25 cellular contexts compared by ENCODE assay signal in the genomic region with DNA sequence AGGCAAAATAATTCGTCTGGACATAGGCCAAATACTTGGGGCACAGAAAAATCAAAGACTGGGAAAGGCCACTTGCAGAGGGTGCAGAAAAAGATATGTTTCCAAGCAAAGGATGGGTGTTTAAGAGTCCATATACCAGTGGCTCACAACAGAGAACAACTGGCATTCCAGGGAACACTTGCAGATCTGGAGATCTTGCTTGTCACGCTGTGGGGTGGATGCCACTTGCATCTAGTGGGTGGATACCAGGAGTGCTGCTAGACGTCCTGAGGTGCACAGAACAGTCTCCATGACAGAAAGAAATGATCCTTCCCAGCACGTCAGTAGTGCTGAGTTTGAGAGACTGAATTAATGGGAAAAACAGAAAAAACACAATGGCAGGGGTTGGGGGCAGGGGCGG. TPM values are rescaled to one million over a fixed set of nuclear protein-coding genes. Genes with fewer than 3 reads are reported as not detected.
DNase-seq lines count a peak whose midpoint lies in the region; ATAC-seq, FAIRE-seq and TF ChIP-seq lines count a peak whose summit lies in the region.
"Had no signal": no experiment of that assay in that cellular context is flagged by ENCODE, and none has a peak within 500 bp of the region (broad histone marks: within the 10 kb centered on the region; RNA-seq: fewer than 3 reads in every experiment).

No MANE protein-coding gene starts in this region.

- H3K56ac ChIP-seq in H1 (replicated peaks; ENCODE audit: insufficient read length, low read depth, low read length): no peak overlapping the region

- no peaks in the 10 kb centered on the region for H3K9me3 Mint-ChIP-seq in MCF 10A (ENCODE audit: unreplicated experiment)

- H4K8ac ChIP-seq in H1 (ENCODE audit: extremely low read depth, insufficient read depth, low read length): no peak overlapping the region

- peaks cover 11% of the 10 kb centered on the region; the same call in 1 of the 2 replicates for H3F3A ChIP-seq in Loucy (ENCODE audit: low read depth)

- no peak overlapping the region for H2BK120ac ChIP-seq in H1 (replicated peaks; ENCODE audit: low read depth, low read length)

- H4K91ac ChIP-seq in H1 (replicated peaks; ENCODE audit: insufficient read length, low read length): no peak overlapping the region

- H3K4me1 Mint-ChIP-seq in MCF 10A (ENCODE audit: insufficient read depth, unreplicated experiment): no peaks in the 10 kb centered on the region

- H3K18ac ChIP-seq in H1 (ENCODE audit: extremely low read depth, low read length): no peak overlapping the region

- H3K4ac ChIP-seq in H1 (replicated peaks; ENCODE audit: insufficient read length, low read depth, low read length): no peak overlapping the region

- H3K36me3 ChIP-seq in mammary epithelial cell (ENCODE audit: insufficient read depth, low read length) (no peaks in the 10 kb centered on the region), Loucy (ENCODE audit: insufficient read depth, low read length) (peaks cover 20% of the 10 kb centered on the region; the same call in 1 of the 2 replicates), H1 (ENCODE audit: control insufficient read depth in 2 of 4, insufficient read depth in 4 of 4, low read length in 3 of 4) (peaks cover 9 to 26% (median 20%) of the 10 kb centered on the region in 4 experiments; a peak in 6 of 8 replicates), spleen (peaks cover 0 to 20% (median 0%) of the 10 kb centered on the region in 6 donors)

- H3K36me3 Mint-ChIP-seq in MCF 10A (ENCODE audit: insufficient read depth, unreplicated experiment): peaks cover 14% of the 10 kb centered on the region
- H3K36me3 Mint-ChIP-seq: CD4-positive, CD25-positive, alpha-beta regulatory T cell had no signal

- TF ChIP-seq EP300 in H1 (IDR thresholded peaks at IDR 0.05; ENCODE audit: borderline replicate concordance in 1 of 2, low read depth in 2 of 2, low read length in 2 of 2): no peak

- H2BK20ac ChIP-seq in H1 (ENCODE audit: low read length): no peak overlapping the region

- POLR2A ChIA-PET in MCF 10A (lab: Yijun Ruan, JAX) (no interaction called here), H1 (lab: Charles Lee; ENCODE audit: partially characterized antibody) (interaction anchor here (0.9 to 3.2 kb wide), 12 partner anchors 10 to 68 kb away, joined by 3 to 20 read pairs (median 6); a partner anchor contains a TSS)

- H3K79me2 ChIP-seq in mammary epithelial cell (ENCODE audit: insufficient read depth, low read length) (no peaks in the 10 kb centered on the region), Loucy (ENCODE audit: insufficient read depth, low read length) (peaks cover 63% of the 10 kb centered on the region), H1 (ENCODE audit: control insufficient read depth in 1 of 2, insufficient read depth in 2 of 2, low read length in 2 of 2) (no peaks in the 10 kb centered on the region)

- H3K4me3 Mint-ChIP-seq in MCF 10A (ENCODE audit: unreplicated experiment): no peak overlapping the region

- H2BK15ac ChIP-seq in H1 (ENCODE audit: low read length): no peak overlapping the region

- no peak overlapping the region for H3K23ac ChIP-seq in H1 (ENCODE audit: insufficient read length)

- H3K4me2 ChIP-seq in mammary epithelial cell (ENCODE audit: insufficient read depth, low read depth, low read length) (no peak overlapping the region), Loucy (ENCODE audit: low read depth, low read length, poor library complexity, severe bottlenecking) (no peak overlapping the region), H1 (ENCODE audit: insufficient read depth in 1 of 2, low read depth in 2 of 2, low read length in 2 of 2) (peak overlapping the region; percentile 12 to 74; a peak in 3 of 4 replicates)
- H3K4me2 ChIP-seq: KMS-11, SK-N-SH had no signal

- no peak overlapping the region for H3K14ac ChIP-seq in H1 (ENCODE audit: insufficient read length)

- H4K5ac ChIP-seq in H1 (ENCODE audit: insufficient read length, low read depth, low read length): no peak overlapping the region

- H3K9me3 ChIP-seq in mammary epithelial cell (replicated peaks; ENCODE audit: insufficient read depth, low read length) (no peaks in the 10 kb centered on the region), Loucy (ENCODE audit: insufficient read depth, low read depth, low read length) (no peaks in the 10 kb centered on the region), H1 (ENCODE audit: insufficient read depth in 2 of 2, low read depth in 1 of 2, low read length in 1 of 2) (no peaks in the 10 kb centered on the region), spleen (no peaks in the 10 kb centered on the region)
- H3K9me3 ChIP-seq: BE2C, SK-N-SH had no signal

- no peaks in the 10 kb centered on the region for H3K27me3 Mint-ChIP-seq in MCF 10A (ENCODE audit: insufficient read depth, unreplicated experiment)

- DNase-seq in MCF 10A (ENCODE audit: unreplicated experiment) (no peak), mammary epithelial cell (no peak), H1 (ENCODE audit: low read depth in 1 of 2, low spot score in 2 of 2) (no peak), spleen (peak; percentile 9)
- DNase-seq in activated CD8-positive, alpha-beta memory T cell treated with anti-CD3 and anti-CD28 coated beads, Interleukin-2, amount 50 U/mL, for 48 hours: no peak
- DNase-seq: BE2C; CD4-positive, CD25-positive, alpha-beta regulatory T cell; DMS153; GF-D8; GM23248; MM.1S; NCI-H1092; NCI-H1436 treated with DMSO at 0.1 percent for 48 hours; NCI-H2029; NCI-H2171 treated with DMSO at 0.1 percent for 48 hours; NCI-H446; NCI-H69; NK-92 treated with Interleukin-12 subunit alpha and Interleukin-12 subunit beta, amount 100 ng/mL, for 24 hours; SHP77; SK-N-SH had no signal

- TF ChIP-seq POLR2A in H1 (IDR thresholded peaks at IDR 0.05; ENCODE audit: control extremely low read depth in 1 of 2, low read depth in 2 of 2, low read length in 2 of 2) (no peak), spleen (IDR thresholded peaks at IDR 0.05) (no peak)

- CTCF ChIA-PET in MCF 10A (lab: Yijun Ruan, JAX) (interaction anchor here (1.7 kb wide), 1 partner anchor 47 kb away, joined by 7 read pairs; no protein-coding TSS in a partner anchor), mammary epithelial cell (lab: Charles Lee; ENCODE audit: low non-redundant PET) (no interaction called here), H1 (lab: Charles Lee; ENCODE audit: partially characterized antibody) (interaction anchor here (0.9 to 4.3 kb wide), 21 partner anchors 7 to 126 kb away, joined by 3 to 88 read pairs (median 8); a partner anchor contains a TSS)

- BruUV-seq in MCF 10A (replicated peaks; lab: Mats Ljungman, UMichigan) (no TSS peak), mammary epithelial cell (replicated peaks; lab: Mats Ljungman, UMichigan) (no TSS peak)

- no peaks in the 10 kb centered on the region for H4K20me1 ChIP-seq in mammary epithelial cell (ENCODE audit: insufficient read depth, low read length)
- H4K20me1 ChIP-seq in Loucy (ENCODE audit: insufficient read depth, low read length, poor library complexity, severe bottlenecking): peaks cover 41% of the 10 kb centered on the region
- peaks cover 38 to 42% of the 10 kb centered on the region in 2 experiments for H4K20me1 ChIP-seq in H1 (replicated peaks in 1 of 2; ENCODE audit: control insufficient read depth in 1 of 2, insufficient read depth in 2 of 2, low read length in 2 of 2)

- TF ChIP-seq RAD21 in H1 (IDR thresholded peaks at IDR 0.05 in 1 of 2, conservative IDR thresholded peaks at IDR 0.05 in 1 of 2; ENCODE audit: low read depth in 2 of 2, low read length in 2 of 2): no peak

- H3K9ac ChIP-seq in mammary epithelial cell (ENCODE audit: insufficient read depth, low read length) (no peak overlapping the region), Loucy (ENCODE audit: low read depth, low read length, poor library complexity, severe bottlenecking) (peak overlapping the region; percentile 83), H1 (replicated peaks in 1 of 4; ENCODE audit: extremely low read depth in 1 of 4, low read depth in 3 of 4, low read length in 3 of 4) (no peak overlapping the region)
- H3K9ac ChIP-seq: GM23248, KMS-11, SK-N-SH had no signal

- no peak overlapping the region for H2BK12ac ChIP-seq in H1 (ENCODE audit: low read depth, low read length)

- H2AFZ ChIP-seq in mammary epithelial cell (ENCODE audit: low read depth, low read length) (no peak overlapping the region), Loucy (ENCODE audit: low read length) (no peak overlapping the region), H1 (ENCODE audit: low read length) (no peak overlapping the region)
- H2AFZ ChIP-seq: GM23248 had no signal

- in situ Hi-C loops in mammary epithelial cell (cut with MboI; ENCODE audit: low sequenced_read_pairs in 2 of 2): no loop called here

- H3K4me3 ChIP-seq in mammary epithelial cell (replicated peaks in 1 of 3; ENCODE audit: insufficient read depth in 1 of 3, low read depth in 2 of 3, low read length in 3 of 3) (no peak overlapping the region), Loucy (ENCODE audit: low read length, poor library complexity, severe bottlenecking) (no peak overlapping the region), H1 (ENCODE audit: extremely low read depth in 1 of 4, insufficient read depth in 2 of 4, low read depth in 3 of 4, low read length in 4 of 4) (no peak overlapping the region), spleen (no peak overlapping the region)
- H3K4me3 ChIP-seq: GM23248 had no signal

- no peak for TF ChIP-seq CTCF in MCF 10A (IDR thresholded peaks at IDR 0.05; ENCODE audit: unreplicated experiment)
- TF ChIP-seq CTCF in mammary epithelial cell (conservative IDR thresholded peaks at IDR 0.05 in 1 of 2, IDR thresholded peaks at IDR 0.05 in 1 of 2; ENCODE audit: extremely low read depth in 1 of 2, insufficient read depth in 1 of 2, low read depth in 1 of 2, low read length in 2 of 2): no peak
- TF ChIP-seq CTCF in Loucy (conservative IDR thresholded peaks at IDR 0.05; ENCODE audit: low read length): no peak
- TF ChIP-seq CTCF in H1 (IDR thresholded peaks at IDR 0.05; ENCODE audit: control extremely low read depth in 1 of 3, insufficient read depth in 1 of 3, low read depth in 1 of 3, low read length in 3 of 3): no peak
- TF ChIP-seq CTCF in spleen (IDR thresholded peaks at IDR 0.05 in 8 of 11, conservative IDR thresholded peaks at IDR 0.05 in 3 of 11): no peak

- H3K27ac Mint-ChIP-seq in MCF 10A (ENCODE audit: low read depth, unreplicated experiment): peak overlapping the region; percentile 35
- H3K27ac Mint-ChIP-seq: CD4-positive, CD25-positive, alpha-beta regulatory T cell had no signal

- dilution Hi-C loops in mammary epithelial cell (cut with HindIII; ENCODE audit: low sequenced_read_pairs): no loop called here

- H3K27me3 ChIP-seq in mammary epithelial cell (ENCODE audit: insufficient read depth, low read length) (peaks cover 24% of the 10 kb centered on the region), Loucy (ENCODE audit: insufficient read depth, low read length, poor library complexity, severe bottlenecking) (no peaks in the 10 kb centered on the region), H1 (replicated peaks in 1 of 4; ENCODE audit: control insufficient read depth in 3 of 4, extremely low read depth in 1 of 4, insufficient read depth in 3 of 4, low read length in 3 of 4) (peaks cover 33 to 54% (median 48%) of the 10 kb centered on the region in 4 experiments), spleen (replicated peaks in 1 of 7) (peaks cover 26 to 100% (median 65%) of the 10 kb centered on the region in 7 donors)

- 52% methylated on average over 5 of the region's 5 CpGs for WGBS in mammary epithelial cell (ENCODE audit: low coverage, missing lambda C conversion rate)
- 42% methylated on average over 5 of the region's 5 CpGs; no CpG with 5 or more reads in 1 of the 2 experiments for WGBS in H1 (ENCODE audit: extremely low coverage in 1 of 2, insufficient coverage in 1 of 2, insufficient read length in 1 of 2, insufficient replicate concordance in 2 of 2, low coverage in 1 of 2, low lambda C conversion rate in 2 of 2, missing lambda C conversion rate in 1 of 2), 2 experiments
- 71 to 89% (median 79%) methylated on average over 5 of the region's 5 CpGs for WGBS in spleen, 5 donors

- H3K4me1 ChIP-seq in mammary epithelial cell (ENCODE audit: insufficient read depth, low read length): peaks cover 13% of the 10 kb centered on the region
- peaks cover 20% of the 10 kb centered on the region for H3K4me1 ChIP-seq in Loucy (ENCODE audit: insufficient read depth, low read length, poor library complexity, severe bottlenecking)
- peaks cover 3 to 36% (median 24%) of the 10 kb centered on the region in 4 experiments for H3K4me1 ChIP-seq in H1 (replicated peaks in 1 of 4; ENCODE audit: control insufficient read depth in 3 of 4, insufficient read depth in 4 of 4, low read length in 3 of 4)
- peaks cover 12 to 46% (median 39%) of the 10 kb centered on the region in 6 donors for H3K4me1 ChIP-seq in spleen

- FAIRE-seq in H1 (lab: Jason Lieb, UNC): peak; percentile 55

- H3K9me2 ChIP-seq in Loucy (replicated peaks; ENCODE audit: low read depth, low read length): no peaks in the 10 kb centered on the region
- H3K9me2 ChIP-seq: SK-N-SH had no signal

- H2AK5ac ChIP-seq in H1 (ENCODE audit: low read depth, low read length): no peak overlapping the region

- peaks cover 3% of the 10 kb centered on the region; the same call in 1 of the 2 replicates for H3K23me2 ChIP-seq in H1 (ENCODE audit: low read depth, low read length)

- intact Hi-C loops in MCF 10A (cut with micrococcal nuclease) (no loop called here), mammary epithelial cell (cut with micrococcal nuclease) (no loop called here), spleen (cut with DNase I; ENCODE audit: low total_unique reads) (no loop called here)

- H3K27ac ChIP-seq in mammary epithelial cell (ENCODE audit: insufficient read depth, low read depth, low read length): no peak overlapping the region
- no peak overlapping the region for H3K27ac ChIP-seq in H1 (ENCODE audit: low read depth, low read length)
- H3K27ac ChIP-seq in spleen: no peak overlapping the region
- H3K27ac ChIP-seq: GM23248, KMS-11 had no signal

- peaks cover 6% of the 10 kb centered on the region; the same call in 1 of the 2 replicates for H3K79me1 ChIP-seq in H1 (ENCODE audit: low read depth, low read length)

- ATAC-seq in HG03442 (IDR thresholded peaks at IDR 0.05; ENCODE audit: unreplicated experiment): no peak
- no peak for ATAC-seq in GM21528 (IDR thresholded peaks at IDR 0.05; ENCODE audit: low FRiP score, unreplicated experiment)

- H2BK5ac ChIP-seq in H1 (ENCODE audit: low read depth, low read length): no peak overlapping the region

RNA-seq across cellular contexts. Expression of a gene that starts 8.4 kb away (rescaled TPM):
- 9.4 and 10.5 TPM in 2 replicates for total RNA-seq in MCF 10A (2022)
- total RNA-seq in mammary epithelial cell: 1 to 10 TPM; 4.5 to 5.4 TPM
- 0.34 TPM for polyA plus RNA-seq in mammary epithelial cell
- polyA minus RNA-seq in mammary epithelial cell: not detected
- 1.5 and 2.1 TPM in 2 replicates for total RNA-seq in H1 (2021; fragmentation: NEBNext Ultra II Directional; extraction: Animal tissue kit (Norgen Biotek cat#: 25700))
- 0.09 and 0.31 TPM in 2 replicates for polyA plus RNA-seq in H1 (2011; rRNA removed)
- 0.28 TPM for polyA plus RNA-seq in H1 (2011; cell fraction: cytosol; rRNA removed)
- 0.33 TPM for polyA plus RNA-seq in H1 (2011; cell fraction: nucleus; rRNA removed)
- 0.50 to 1.6 TPM (median 1.2 TPM) in 4 replicates for polyA plus RNA-seq in H1 (2012, experiment 1 of 2)
- polyA plus RNA-seq in H1 (2012, experiment 2 of 2): 1.0 TPM
- 0.30 TPM for polyA plus RNA-seq in H1 (2013, experiment 1 of 2)
- polyA plus RNA-seq in H1 (2013, experiment 2 of 2): 0.55 TPM
- polyA minus RNA-seq in H1 (2011; rRNA and poly(A)+ RNA removed): 0.13 TPM in 1 of 2 replicates, not detected in the other
- polyA minus RNA-seq in H1 (2011; cell fraction: cytosol; rRNA and poly(A)+ RNA removed): 0.29 TPM
- polyA minus RNA-seq in H1 (2011; cell fraction: nucleus; rRNA and poly(A)+ RNA removed): 0.30 TPM
- total RNA-seq in spleen: 1 to 10 TPM; 2.1 to 5.5 (median 3.2) TPM
- 1 to 10 TPM; 2.5 to 5.6 (median 4.5) TPM for polyA plus RNA-seq in spleen

RNA-seq across cellular contexts. Expression of a gene that starts 10.5 kb away (rescaled TPM):
- total RNA-seq in MCF 10A (2022) (3.8 and 3.9 TPM in 2 replicates), mammary epithelial cell (1 to 10 TPM in 1 of 2 donors, under 1 TPM in 1; 0.67 to 3.8 TPM), spleen (1 to 10 TPM; 1.9 to 6.2 (median 3.5) TPM)
- polyA plus RNA-seq in mammary epithelial cell (3.6 TPM), H1 (2011; rRNA removed) (64.3 and 86.5 TPM in 2 replicates), spleen (1 to 10 TPM in 2 of 3 donors, under 1 TPM in 1; 0.48 to 3.3 (median 1.4) TPM)
- 1.4 TPM for polyA minus RNA-seq in mammary epithelial cell
- total RNA-seq in H1 (2021; fragmentation: NEBNext Ultra II Directional; extraction: Animal tissue kit (Norgen Biotek cat#: 25700)): 83.9 and 85.9 TPM in 2 replicates
- polyA plus RNA-seq in H1 (2011; cell fraction: cytosol; rRNA removed): 76.8 TPM
- polyA plus RNA-seq in H1 (2011; cell fraction: nucleus; rRNA removed): 109 TPM
- polyA plus RNA-seq in H1 (2012, experiment 1 of 2): 48.6 to 73.4 TPM (median 65.8 TPM) in 4 replicates
- 53.8 TPM for polyA plus RNA-seq in H1 (2012, experiment 2 of 2)
- polyA plus RNA-seq in H1 (2013, experiment 1 of 2): 40.5 TPM
- polyA plus RNA-seq in H1 (2013, experiment 2 of 2): 39.5 TPM
- polyA minus RNA-seq in H1 (2011; rRNA and poly(A)+ RNA removed): 45.5 and 56.4 TPM in 2 replicates
- polyA minus RNA-seq in H1 (2011; cell fraction: cytosol; rRNA and poly(A)+ RNA removed): 70.0 TPM
- 61.7 TPM for polyA minus RNA-seq in H1 (2011; cell fraction: nucleus; rRNA and poly(A)+ RNA removed)

RNA-seq across cellular contexts. Expression of a gene that starts 50.8 kb away (rescaled TPM):
- total RNA-seq in MCF 10A (2022) (85.8 and 89.7 TPM in 2 replicates), mammary epithelial cell (10 to 100 TPM; 28.5 to 34.7 TPM), spleen (10 to 100 TPM; 23.4 to 48.0 (median 27.9) TPM)
- polyA plus RNA-seq in mammary epithelial cell (11.2 TPM), H1 (2011; rRNA removed) (1.8 and 3.6 TPM in 2 replicates), spleen (10 to 100 TPM; 12.3 to 19.0 (median 13.2) TPM)
- polyA minus RNA-seq in mammary epithelial cell: 2.2 TPM
- total RNA-seq in H1 (2021; fragmentation: NEBNext Ultra II Directional; extraction: Animal tissue kit (Norgen Biotek cat#: 25700)): 3.2 and 4.0 TPM in 2 replicates
- polyA plus RNA-seq in H1 (2011; cell fraction: cytosol; rRNA removed): 3.5 TPM
- 5.3 TPM for polyA plus RNA-seq in H1 (2011; cell fraction: nucleus; rRNA removed)
- polyA plus RNA-seq in H1 (2012, experiment 1 of 2): 0.79 to 2.9 TPM (median 2.4 TPM) in 4 replicates
- 1.8 TPM for polyA plus RNA-seq in H1 (2012, experiment 2 of 2)
- 2.0 TPM for polyA plus RNA-seq in H1 (2013, experiment 1 of 2)
- 1.9 TPM for polyA plus RNA-seq in H1 (2013, experiment 2 of 2)
- polyA minus RNA-seq in H1 (2011; rRNA and poly(A)+ RNA removed): 1.9 and 3.6 TPM in 2 replicates
- 13.8 TPM for polyA minus RNA-seq in H1 (2011; cell fraction: cytosol; rRNA and poly(A)+ RNA removed)
- polyA minus RNA-seq in H1 (2011; cell fraction: nucleus; rRNA and poly(A)+ RNA removed): 6.5 TPM

RNA-seq across cellular contexts. Expression of a gene that starts 57.7 kb away (rescaled TPM):
- total RNA-seq in MCF 10A (2022) (not detected in 2 replicates), mammary epithelial cell (not detected), spleen (under 1 TPM in 4 of 7 donors, not detected in 3; 0.34 to 0.85 (median 0.50) TPM)
- polyA plus RNA-seq in mammary epithelial cell (not detected), H1 (2011; rRNA removed) (not detected in 2 replicates), spleen (under 1 TPM in 1 of 3 donors, not detected in 2; 0.64 TPM)
- polyA minus RNA-seq in mammary epithelial cell: not detected
- total RNA-seq in H1 (2021; fragmentation: NEBNext Ultra II Directional; extraction: Animal tissue kit (Norgen Biotek cat#: 25700)): not detected in 2 replicates
- not detected for polyA plus RNA-seq in H1 (2011; cell fraction: cytosol; rRNA removed)
- polyA plus RNA-seq in H1 (2011; cell fraction: nucleus; rRNA removed): not detected
- not detected in 4 replicates for polyA plus RNA-seq in H1 (2012, experiment 1 of 2)
- not detected for polyA plus RNA-seq in H1 (2012, experiment 2 of 2)
- not detected for polyA plus RNA-seq in H1 (2013, experiment 1 of 2)
- not detected for polyA plus RNA-seq in H1 (2013, experiment 2 of 2)
- not detected in 2 replicates for polyA minus RNA-seq in H1 (2011; rRNA and poly(A)+ RNA removed)
- polyA minus RNA-seq in H1 (2011; cell fraction: cytosol; rRNA and poly(A)+ RNA removed): not detected
- polyA minus RNA-seq in H1 (2011; cell fraction: nucleus; rRNA and poly(A)+ RNA removed): not detected
- total RNA-seq: A172; CD4-positive, CD25-positive, alpha-beta regulatory T cell; GM23248 had no signal
- polyA plus RNA-seq: GM23248, SK-N-SH had no signal

Comparison
In these comparisons a context has a peak if more than half of its experiments do, and no peak if none do; other contexts are left out.
1. H3K4me2 ChIP-seq: peak in H1 (2 of 2); none in mammary epithelial cell (single experiment) and Loucy (single experiment).
2. RNA of a gene that starts 10.5 kb away (total RNA-seq): 83.9 to 85.9 TPM in H1; 3.8 to 3.9 TPM in MCF 10A, 0.67 to 3.8 TPM in mammary epithelial cell and 1.9 to 6.2 TPM in spleen; every median in the first group is over 10 times any median in the second.